ENCODE assay signal across 8 cellular contexts in the genomic region with DNA sequence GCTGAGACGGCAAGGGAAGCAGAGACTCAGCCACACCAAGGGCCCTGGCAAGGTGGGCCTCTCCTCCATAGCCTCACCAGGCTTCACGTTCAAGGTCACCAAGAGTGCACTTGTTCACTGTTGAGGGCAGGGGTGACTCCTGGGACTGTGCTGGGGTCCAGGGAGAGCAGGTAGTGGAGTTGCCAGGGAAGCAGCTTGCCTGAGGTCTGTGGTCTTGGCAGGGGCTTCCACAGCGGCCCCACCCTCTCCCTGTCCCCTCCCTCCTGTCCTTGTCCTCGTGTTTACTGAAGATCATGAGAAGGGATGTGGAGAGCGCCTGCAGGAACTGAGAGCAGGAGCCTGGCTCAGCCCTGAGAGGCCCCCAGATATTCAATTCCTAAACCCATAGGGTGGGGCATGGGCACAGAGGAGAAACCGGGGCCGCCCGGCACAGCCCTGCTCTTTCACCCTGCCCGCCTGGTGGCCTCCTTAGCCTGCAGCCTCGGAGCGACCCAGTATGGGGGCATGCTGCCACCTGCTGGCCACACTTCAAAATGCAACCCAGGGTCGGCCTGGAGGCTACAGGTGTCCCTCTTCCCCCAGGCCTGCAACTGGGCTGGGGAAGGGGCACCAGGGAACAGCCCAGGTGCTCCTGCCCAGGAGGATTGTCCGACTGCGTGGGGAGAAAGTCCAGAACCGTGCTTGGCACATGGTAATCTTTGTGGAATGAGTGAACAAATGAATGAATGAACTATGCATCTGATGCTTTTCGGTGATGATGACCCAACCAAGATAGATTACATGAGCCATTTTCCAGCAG. TPM values are rescaled to one million over a fixed set of nuclear protein-coding genes. Genes with fewer than 3 reads are reported as not detected.
DNase-seq lines count a peak whose midpoint lies in the region; ATAC-seq and TF ChIP-seq lines count a peak whose summit lies in the region.
"Not testable (repeated sequence)": the region's sequence is repeated elsewhere in the genome, so short reads cannot be mapped to it uniquely, and the experiment has no call there.

No MANE protein-coding gene starts in this region.

- H3K27me3 ChIP-seq in gastroesophageal sphincter: peaks cover 13% of the 10 kb centered on the region
- H3K27me3 ChIP-seq in ovary, testis: not testable (repeated sequence)

- WGBS in gastroesophageal sphincter (ENCODE audit: low coverage in 1 of 2), 2 donors: 13 to 100% methylated on average over 1 to 6 of the region's 16 CpGs
- 16 to 20% (median 20%) methylated on average over 15 to 16 of the region's 16 CpGs for WGBS in ovary, 3 donors
- WGBS in testis, 2 donors: 24 to 26% methylated on average over 6 to 16 of the region's 16 CpGs

- not testable (repeated sequence) for H3K36me3 ChIP-seq in gastroesophageal sphincter; ovary; testis (ENCODE audit: low read depth, missing control alignments)

- TF ChIP-seq CTCF in NB4 (IDR thresholded peaks at IDR 0.05; ENCODE audit: low read depth, low read length) (peak; percentile 80), gastroesophageal sphincter (IDR thresholded peaks at IDR 0.05) (peak in 3 of 4 experiments; percentile 89 to 93 (median 91)), ovary (IDR thresholded peaks at IDR 0.05) (peak; percentile 84 to 93 (median 90)), testis (IDR thresholded peaks at IDR 0.05) (peak; percentile 89 to 95 (median 91))

- not testable (repeated sequence) for TF ChIP-seq POLR2A in NB4 (IDR thresholded peaks at IDR 0.05; ENCODE audit: extremely low read depth, insufficient read length); gastroesophageal sphincter (IDR thresholded peaks at IDR 0.05); ovary (IDR thresholded peaks at IDR 0.05); testis (IDR thresholded peaks at IDR 0.05)

- DNase-seq in GDM1 (lab: John Stamatoyannopoulos, UW) (peak; percentile 69), HCEC 1CT (peak; percentile 20), NB4 (ENCODE audit: low read depth) (peak; percentile 78), SKM-1 (lab: John Stamatoyannopoulos, UW; ENCODE audit: unreplicated experiment) (peak; percentile 14), ovary (peak; percentile 72 to 91 (median 87)), testis (peak; percentile 90)
- peak; percentile 83 for DNase-seq in activated gamma-delta T cell treated with anti-CD3 and anti-CD28 coated beads, Interleukin-2, amount 50 U/mL, for 16 hours (ENCODE audit: low read depth)

- TF ChIP-seq EP300 in gastroesophageal sphincter (IDR thresholded peaks at IDR 0.05); ovary (IDR thresholded peaks at IDR 0.05): not testable (repeated sequence)

- ATAC-seq in gastroesophageal sphincter: peak; percentile 73

- not testable (repeated sequence) for H3K4me3 ChIP-seq in NB4 (ENCODE audit: low read depth, low read length); gastroesophageal sphincter; ovary; testis

- H3K9me3 ChIP-seq in gastroesophageal sphincter, ovary, testis: not testable (repeated sequence)

- not testable (repeated sequence) for H3K4me1 ChIP-seq in gastroesophageal sphincter; ovary (ENCODE audit: insufficient read depth); testis

- not testable (repeated sequence) for H3K27ac ChIP-seq in gastroesophageal sphincter, ovary, testis

- intact Hi-C loops in ovary (cut with DNase I): loop anchor here in 1 of 4 donors (5.0 kb wide), 1 partner anchor 113 kb away; no protein-coding TSS in a partner anchor
- intact Hi-C loops in testis (cut with DNase I; ENCODE audit: low total_unique reads): not testable (repeated sequence)

RNA-seq across cellular contexts. Expression of a gene that starts 15.5 kb away (rescaled TPM):
- total RNA-seq in gastroesophageal sphincter (not detected), ovary (under 1 TPM in 1 of 7 donors, not detected in 6; 0.72 TPM), testis (under 1 TPM in 1 of 2 donors, not detected in 1; 0.43 TPM)
- polyA plus RNA-seq in ovary (not detected), testis (ENCODE audit: insufficient read depth, low read depth, low replicate concordance) (0.16 TPM)

RNA-seq across cellular contexts. Expression of a gene that starts 33.8 kb away (rescaled TPM):
- total RNA-seq in gastroesophageal sphincter (not detected), ovary (under 1 TPM in 2 of 7 donors, not detected in 5; 0.11 to 0.36 TPM), testis (1 to 10 TPM in 1 of 2 donors, under 1 TPM in 1; 0.93 to 1.0 TPM)
- polyA plus RNA-seq in ovary (under 1 TPM in 1 of 2 donors, not detected in 1; 0.02 TPM), testis (ENCODE audit: insufficient read depth, low read depth, low replicate concordance) (0.44 TPM)

RNA-seq across cellular contexts. Expression of a gene that starts 47.2 kb away (rescaled TPM):
- 1 to 10 TPM in 2 of 4 donors, not detected in 2; 1.1 to 1.4 TPM for total RNA-seq in gastroesophageal sphincter
- total RNA-seq in ovary: 100 to 1,000 TPM in 2 of 7 donors, 10 to 100 TPM in 5; 34.8 to 251 (median 48.8) TPM
- polyA plus RNA-seq in ovary: 10 to 100 TPM in 1 of 2 donors, 1 to 10 TPM in 1; 2.4 to 41.9 TPM
- 1 to 10 TPM; 2.7 to 8.7 TPM for total RNA-seq in testis
- 4.3 TPM for polyA plus RNA-seq in testis (ENCODE audit: insufficient read depth, low read depth, low replicate concordance)

Comparison
In these comparisons a context has a peak if more than half of its experiments do, and no peak if none do; other contexts are left out.
1. DNase-seq: peak in every context shown above with its lines; median percentile 90 in testis; 87 in ovary; 83 in activated gamma-delta T cell treated with anti-CD3 and anti-CD28 coated beads, Interleukin-2, amount 50 U/mL, for 16 hours; 78 in NB4; 69 in GDM1; 20 in HCEC 1CT; 14 in SKM-1.